Comparison of ENCODE assay signal across 24 cellular contexts in the genomic region with DNA sequence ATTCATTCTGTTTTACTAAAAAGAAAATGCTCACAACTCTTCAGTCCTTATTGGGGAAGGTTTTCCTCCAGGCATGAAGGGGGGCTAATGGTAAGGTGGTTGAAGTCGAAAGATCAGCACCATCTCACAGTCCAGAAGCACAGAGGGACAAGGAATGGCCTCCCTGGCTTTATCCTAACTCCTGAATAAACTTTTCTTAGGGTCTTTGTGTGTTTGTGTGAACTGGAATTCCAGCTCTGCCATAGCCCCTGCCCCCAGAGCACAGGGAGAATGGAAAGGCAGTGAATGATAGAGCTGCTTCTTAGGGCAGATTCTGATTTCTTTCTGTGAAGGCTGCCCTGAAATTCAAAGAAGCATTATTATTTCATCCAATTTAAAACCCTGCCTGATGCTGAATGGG.
"Had no signal": no experiment of that assay in that cellular context is flagged by ENCODE, and none has a peak within 500 bp of the region (broad histone marks: within the 10 kb centered on the region; RNA-seq: fewer than 3 reads in every experiment).

No MANE protein-coding gene starts in this region.

- H3K9me3 Mint-ChIP-seq: natural killer cell; stimulated activated effector memory CD8-positive, alpha-beta T cell treated with anti-CD3 and anti-CD28 coated beads, Interleukin-12 subunit alpha, Interleukin-12 subunit beta, amount 100 ng/mL, for 72 hours had no signal

- H3K36me3 ChIP-seq: esophagus muscularis mucosa, gastroesophageal sphincter, heart left ventricle, ovary, tibial artery, upper lobe of left lung had no signal

- DNase-seq: cerebellar nuclear complex; cortex of kidney; effector CD8-positive, alpha-beta T cell; foreskin keratinocyte; heart left ventricle; kidney; natural killer cell; occipital lobe; ovary; stimulated activated CD4-positive, alpha-beta T cell treated with anti-CD3 and anti-CD28 coated beads, Interleukin-2, amount 100 ng/mL, for 24 hours; stimulated activated CD4-positive, alpha-beta T cell treated with anti-CD3 and anti-CD28 coated beads, Interleukin-4, amount 100 ng/mL, for 24 hours; stimulated activated naive CD8-positive, alpha-beta T cell treated with anti-CD3 and anti-CD28 coated beads, Interleukin-15, Interleukin-2, amounts not matched to agents 100 U/mL and 50 U/mL, for 24 hours; substantia nigra; testis; tibial artery; upper lobe of left lung had no signal

- ATAC-seq: foreskin keratinocyte; gastroesophageal sphincter; heart left ventricle; left lobe of liver; natural killer cell; sciatic nerve; stimulated activated effector memory CD8-positive, alpha-beta T cell treated with anti-CD3 and anti-CD28 coated beads, Interleukin-12 subunit alpha, Interleukin-12 subunit beta, amount 100 ng/mL, for 72 hours; stimulated activated naive CD8-positive, alpha-beta T cell treated with anti-CD3 and anti-CD28 coated beads, Interleukin-15, Interleukin-2, amounts not matched to agents 100 U/mL and 50 U/mL, for 24 hours had no signal

- H3K27ac Mint-ChIP-seq: memory B cell; natural killer cell; stimulated activated effector memory CD8-positive, alpha-beta T cell treated with anti-CD3 and anti-CD28 coated beads, Interleukin-12 subunit alpha, Interleukin-12 subunit beta, amount 100 ng/mL, for 72 hours had no signal

- H3K4me2 ChIP-seq: hepatocyte had no signal

- H3K27ac ChIP-seq: esophagus muscularis mucosa, foreskin keratinocyte, gastroesophageal sphincter, heart left ventricle, hepatocyte, ovary, testis, tibial artery, upper lobe of left lung had no signal

- H3K4me3 ChIP-seq: esophagus muscularis mucosa, gastroesophageal sphincter, heart left ventricle, hepatocyte, lung, ovary, testis, tibial artery, upper lobe of left lung had no signal

- H3K79me2 ChIP-seq: hepatocyte had no signal

- H3K4me1 ChIP-seq: esophagus muscularis mucosa, foreskin keratinocyte, gastroesophageal sphincter, heart left ventricle, testis, tibial artery, upper lobe of left lung had no signal

- H3K36me3 Mint-ChIP-seq: memory B cell; natural killer cell; stimulated activated effector memory CD8-positive, alpha-beta T cell treated with anti-CD3 and anti-CD28 coated beads, Interleukin-12 subunit alpha, Interleukin-12 subunit beta, amount 100 ng/mL, for 72 hours had no signal

- H2AFZ ChIP-seq: hepatocyte had no signal

- H3K9me3 ChIP-seq: esophagus muscularis mucosa, gastroesophageal sphincter, heart left ventricle, ovary, testis, tibial artery, upper lobe of left lung had no signal

- H3K27me3 ChIP-seq: esophagus muscularis mucosa, foreskin keratinocyte, gastroesophageal sphincter, hepatocyte, ovary, testis, upper lobe of left lung had no signal
